ENCODE assay signal across 32 cellular contexts in the genomic region with DNA sequence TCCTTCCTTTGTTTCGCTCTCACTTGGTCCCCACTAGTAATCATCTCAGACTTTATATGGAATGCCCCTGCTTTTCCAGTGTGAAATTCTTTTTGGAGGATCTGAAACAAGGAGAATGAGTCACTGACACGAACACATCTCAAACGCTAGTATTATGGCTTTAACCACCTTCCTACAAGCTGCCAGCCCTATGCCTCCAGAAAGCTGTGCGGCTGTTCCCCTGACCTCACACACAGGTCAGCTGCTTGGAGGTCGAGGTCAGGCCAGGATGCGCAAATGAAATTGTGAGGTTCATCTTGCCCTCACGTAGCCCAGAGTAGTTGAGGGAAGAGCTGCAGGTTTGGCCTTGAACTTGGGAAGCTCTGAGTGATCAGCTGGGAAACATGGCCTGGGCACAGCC.
"Had no signal": no experiment of that assay in that cellular context is flagged by ENCODE, and none has a peak within 500 bp of the region (broad histone marks: within the 10 kb centered on the region; RNA-seq: fewer than 3 reads in every experiment).

No MANE protein-coding gene starts in this region.

- ATAC-seq: activated CD4-positive, CD25-positive, alpha-beta regulatory T cell treated with anti-CD3 and anti-CD28 coated beads, Interleukin-2, amount 50 U/mL, for 24 hours; gastrocnemius medialis; left cardiac atrium; left ventricle myocardium superior; pancreas; sciatic nerve; stimulated activated effector memory CD8-positive, alpha-beta T cell treated with anti-CD3 and anti-CD28 coated beads, Interleukin-12 subunit alpha, Interleukin-12 subunit beta, amount 100 ng/mL, for 72 hours had no signal

- H3K79me2 ChIP-seq: hepatocyte had no signal

- H3K9me3 Mint-ChIP-seq: stimulated activated effector memory CD8-positive, alpha-beta T cell treated with anti-CD3 and anti-CD28 coated beads, Interleukin-12 subunit alpha, Interleukin-12 subunit beta, amount 100 ng/mL, for 72 hours had no signal

- DNase-seq: activated CD4-positive, alpha-beta memory T cell treated with anti-CD3 and anti-CD28 coated beads for 36 hours; activated CD4-positive, alpha-beta T cell treated with anti-CD3 and anti-CD28 coated beads for 48 hours; activated CD8-positive, alpha-beta memory T cell treated with anti-CD3 and anti-CD28 coated beads, Interleukin-2, amount 50 U/mL, for 4 hours; activated gamma-delta T cell; activated naive CD4-positive, alpha-beta T cell treated with anti-CD3 and anti-CD28 coated beads, Interleukin-2, amount 10 ng/mL, durations not matched to agents 7 days and 5 days; activated naive CD8-positive, alpha-beta T cell treated with anti-CD3 and anti-CD28 coated beads, Interleukin-2, amount 10 ng/mL, durations not matched to agents 7 days and 5 days; activated T-cell treated with anti-CD3 and anti-CD28 coated beads, Interleukin-2, amount 50 U/mL, for 24 hours; amniotic stem cell; brain microvascular endothelial cell; dorsolateral prefrontal cortex; effector memory CD4-positive, alpha-beta T cell; erythroblast; gastrocnemius medialis; left cardiac atrium; left ventricle myocardium superior; mammary epithelial cell; naive B cell; pancreas; retina; stimulated activated CD4-positive, alpha-beta T cell treated with anti-CD3 and anti-CD28 coated beads, Interleukin-4, amount 100 ng/mL, for 24 hours; T1000; WERI-Rb-1 had no signal

- H3K27ac Mint-ChIP-seq: activated CD4-positive, alpha-beta memory T cell treated with anti-CD3 and anti-CD28 coated beads for 36 hours; activated naive CD4-positive, alpha-beta T cell treated with anti-CD3 and anti-CD28 coated beads, Interleukin-2, amount 10 ng/mL, durations not matched to agents 7 days and 5 days; activated naive CD8-positive, alpha-beta T cell treated with anti-CD3 and anti-CD28 coated beads, Interleukin-2, amount 10 ng/mL, durations not matched to agents 7 days and 5 days; activated T-cell treated with anti-CD3 and anti-CD28 coated beads, Interleukin-2, amount 50 U/mL, for 24 hours had no signal

- H3K4me3 ChIP-seq: coronary artery, dorsolateral prefrontal cortex, gastrocnemius medialis, hepatocyte, pancreas, prostate gland, skin epidermis, tibial nerve had no signal

- H3K4me2 ChIP-seq: hepatocyte had no signal

- H3K27me3 ChIP-seq: brain microvascular endothelial cell, gastrocnemius medialis, hepatocyte, pancreas, tibial nerve had no signal

- H3K4me3 Mint-ChIP-seq: activated CD4-positive, alpha-beta memory T cell treated with anti-CD3 and anti-CD28 coated beads for 36 hours; activated naive CD4-positive, alpha-beta T cell treated with anti-CD3 and anti-CD28 coated beads, Interleukin-2, amount 10 ng/mL, durations not matched to agents 7 days and 5 days; activated naive CD8-positive, alpha-beta T cell treated with anti-CD3 and anti-CD28 coated beads, Interleukin-2, amount 10 ng/mL, durations not matched to agents 7 days and 5 days; activated T-cell treated with anti-CD3 and anti-CD28 coated beads, Interleukin-2, amount 50 U/mL, for 24 hours; stimulated activated effector memory CD8-positive, alpha-beta T cell treated with anti-CD3 and anti-CD28 coated beads, Interleukin-12 subunit alpha, Interleukin-12 subunit beta, amount 100 ng/mL, for 72 hours had no signal

- H3K27me3 Mint-ChIP-seq: activated CD4-positive, alpha-beta memory T cell treated with anti-CD3 and anti-CD28 coated beads for 36 hours; activated naive CD4-positive, alpha-beta T cell treated with anti-CD3 and anti-CD28 coated beads, Interleukin-2, amount 10 ng/mL, durations not matched to agents 7 days and 5 days; activated naive CD8-positive, alpha-beta T cell treated with anti-CD3 and anti-CD28 coated beads, Interleukin-2, amount 10 ng/mL, durations not matched to agents 7 days and 5 days; activated T-cell treated with anti-CD3 and anti-CD28 coated beads, Interleukin-2, amount 50 U/mL, for 24 hours; naive B cell had no signal

- H3K4me1 ChIP-seq: gastrocnemius medialis, pancreas, prostate gland, tibial nerve had no signal

- H3K27ac ChIP-seq: brain microvascular endothelial cell, coronary artery, dorsolateral prefrontal cortex, gastrocnemius medialis, hepatocyte, pancreas, prostate gland, skin epidermis, tibial nerve, WERI-Rb-1 had no signal

- H3K36me3 ChIP-seq: brain microvascular endothelial cell, gastrocnemius medialis, pancreas, prostate gland, tibial nerve, WERI-Rb-1 had no signal

- H3K36me3 Mint-ChIP-seq: activated CD4-positive, alpha-beta memory T cell treated with anti-CD3 and anti-CD28 coated beads for 36 hours; activated naive CD4-positive, alpha-beta T cell treated with anti-CD3 and anti-CD28 coated beads, Interleukin-2, amount 10 ng/mL, durations not matched to agents 7 days and 5 days; naive B cell; stimulated activated effector memory CD8-positive, alpha-beta T cell treated with anti-CD3 and anti-CD28 coated beads, Interleukin-12 subunit alpha, Interleukin-12 subunit beta, amount 100 ng/mL, for 72 hours had no signal

- H3K9me3 ChIP-seq: gastrocnemius medialis, pancreas, prostate gland, tibial nerve had no signal

- FAIRE-seq: astrocyte, keratinocyte, pancreas had no signal

- H2AFZ ChIP-seq: hepatocyte had no signal
